ENCODE assay signal across 8 cellular contexts in the genomic region with DNA sequence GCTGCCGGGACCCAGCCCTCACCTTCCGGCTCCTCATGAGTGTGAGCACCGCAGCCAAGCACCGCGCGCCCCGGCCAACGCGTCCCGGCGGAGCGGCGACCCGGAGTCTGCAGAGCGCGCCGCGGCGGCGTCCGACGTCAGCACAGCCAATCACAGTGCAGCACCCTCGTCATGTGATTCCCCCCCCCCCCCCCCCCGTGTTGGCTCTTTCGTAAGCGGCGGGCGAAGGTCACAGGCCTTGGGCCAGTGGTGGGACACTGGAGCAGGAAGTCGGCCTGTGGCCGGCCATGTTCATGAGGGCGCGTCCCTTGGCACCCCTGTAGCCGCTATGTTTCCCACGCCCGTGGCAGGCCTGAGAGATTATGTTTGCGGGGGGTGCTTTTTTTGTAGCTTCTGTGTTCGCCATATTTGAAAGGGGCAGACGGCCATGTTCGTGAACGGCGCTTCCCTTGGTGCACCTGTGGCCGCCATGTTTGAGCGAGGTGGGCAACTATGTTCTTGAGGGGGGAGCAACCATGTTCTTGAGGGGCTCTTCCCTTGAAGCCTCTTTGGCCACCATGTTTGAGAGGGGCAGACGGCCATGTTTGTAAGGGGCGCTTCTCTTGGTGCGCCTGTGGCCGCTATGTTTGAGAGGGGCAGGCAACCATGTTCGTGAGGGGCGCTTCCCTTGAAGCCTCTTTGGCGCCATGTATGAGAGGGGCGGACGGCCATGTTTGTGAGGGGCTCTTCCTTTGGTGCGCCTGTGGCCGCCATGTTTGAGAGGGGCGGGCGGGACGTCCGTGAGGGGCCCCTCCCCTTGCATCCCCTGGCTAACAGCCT. TPM values are rescaled to one million over a fixed set of nuclear protein-coding genes. Genes with fewer than 3 reads are reported as not detected.
DNase-seq lines count a peak whose midpoint lies in the region; ATAC-seq and TF ChIP-seq lines count a peak whose summit lies in the region.

A gene (minus strand): TSS at position 123 of the 819 bp plus-strand sequence. CDS start 86 bp downstream, at position 37.

- H3K9me3 ChIP-seq in breast epithelium (peaks cover 12 to 16% of the 10 kb centered on the region in 2 donors), iPS-18c (ENCODE audit: control insufficient read depth, insufficient read depth, low read length) (peaks cover 4% of the 10 kb centered on the region), skeletal muscle tissue (ENCODE audit: control insufficient read depth in 3 of 3, low read length in 3 of 3) (peaks cover 0 to 4% (median 3%) of the 10 kb centered on the region in 3 donors)

- DNase-seq in A172 (ENCODE audit: low spot score) (peak; percentile 87), NCI-H2196 treated with DMSO at 0.1 percent for 48 hours (lab: John Stamatoyannopoulos, UW; ENCODE audit: unreplicated experiment) (peak; percentile 97), breast epithelium (ENCODE audit: low spot score in 2 of 2) (peak; percentile 93 to 97)

- TF ChIP-seq POLR2A in breast epithelium (IDR thresholded peaks at IDR 0.05), result no peak

- peak within 1 kb of the TSS; percentile 99 for H3K27ac ChIP-seq in VCaP
- peak within 1 kb of the TSS; percentile 89 to 94 for H3K27ac ChIP-seq in breast epithelium
- peak within 1 kb of the TSS; percentile 94 for H3K27ac ChIP-seq in skeletal muscle tissue (ENCODE audit: low read depth, low read length)

- intact Hi-C loops in breast epithelium (cut with DNase I; ENCODE audit: low total_unique reads), result no loop called here

- ATAC-seq in GM18858 (IDR thresholded peaks at IDR 0.05; ENCODE audit: unreplicated experiment), result peak; percentile 53
- ATAC-seq in HG03095 (IDR thresholded peaks at IDR 0.05; ENCODE audit: unreplicated experiment), result peak; percentile 68

- TF ChIP-seq CTCF in VCaP (conservative IDR thresholded peaks at IDR 0.05) (no peak), breast epithelium (IDR thresholded peaks at IDR 0.05) (no peak)

- H3K36me3 ChIP-seq in breast epithelium (no peaks in the 10 kb centered on the region), skeletal muscle tissue (ENCODE audit: control insufficient read depth in 3 of 3, insufficient read depth in 3 of 3, low read length in 3 of 3) (peaks cover 0 to 6% (median 0%) of the 10 kb centered on the region in 3 donors)

- H3K4me1 ChIP-seq in breast epithelium (peaks cover 0 to 6% of the 10 kb centered on the region in 2 donors), skeletal muscle tissue (ENCODE audit: control insufficient read depth in 3 of 3, insufficient read depth in 3 of 3, low read length in 3 of 3) (peaks cover 6 to 26% (median 7%) of the 10 kb centered on the region in 3 donors)

- peak within 1 kb of the TSS; percentile 94 to 99 (median 97) for H3K9ac ChIP-seq in skeletal muscle tissue (ENCODE audit: low read depth in 1 of 3, low read length in 3 of 3)

- H3K27me3 ChIP-seq in breast epithelium (no peaks in the 10 kb centered on the region), skeletal muscle tissue (ENCODE audit: control insufficient read depth in 3 of 3, insufficient read depth in 3 of 3, low read length in 3 of 3) (no peaks in the 10 kb centered on the region)

- H3K4me3 ChIP-seq in breast epithelium (peak within 1 kb of the TSS; percentile 82 to 95 (median 84)), iPS-18c (ENCODE audit: insufficient read depth, low read depth, low read length) (peak within 1 kb of the TSS; percentile 99), skeletal muscle tissue (ENCODE audit: low read length in 3 of 3) (peak within 1 kb of the TSS; percentile 85 to 95 (median 94))

RNA-seq across cellular contexts. Expression of the gene that starts here (rescaled TPM):
- 23.3 and 28.6 TPM in 2 replicates for total RNA-seq in A172 (2014; rRNA removed; shearing (Covaris generic))
- 10 to 100 TPM; 17.6 to 24.9 (median 18.1) TPM for total RNA-seq in breast epithelium
- total RNA-seq in skeletal muscle tissue, result 20.9 TPM

Comparison
In these comparisons a context has a peak if more than half of its experiments do, and no peak if none do; other contexts are left out.
1. Peak in every context shown above with its lines: DNase-seq, ATAC-seq, H3K4me3 ChIP-seq and H3K27ac ChIP-seq.